ENCODE assay signal across 17 cellular contexts in genomic region chr14:101843038-101843437, GRCh38.
DNase-seq lines count a peak whose midpoint lies in the region; ATAC-seq and TF ChIP-seq lines count a peak whose summit lies in the region.
"Had no signal": no experiment of that assay in that cellular context is flagged by ENCODE, and none has a peak within 500 bp of the region (broad histone marks: within the 10 kb centered on the region; RNA-seq: fewer than 3 reads in every experiment).

No MANE protein-coding gene starts in this region.

- peak overlapping the region; percentile 86 for H3K4me2 ChIP-seq in DOHH2 (ENCODE audit: low read length)

- peaks cover 50% of the 10 kb centered on the region for H3K36me3 Mint-ChIP-seq in T-helper 2 cell treated with Interferon-gamma antibody and Interleukin-4, amounts not matched to agents 5 μg/mL and 100 μg/mL, for 36 hours (ENCODE audit: low read depth)
- peaks cover 15% of the 10 kb centered on the region for H3K36me3 Mint-ChIP-seq in activated T-helper 1 cell treated with anti-CD3 and anti-CD28 coated beads, Interleukin-12 subunit alpha, Interleukin-12 subunit beta, Interleukin-2, Interleukin-4 antibody, amounts not matched to agents 30 ng/mL and 10 ng/mL and 1 ng/mL, durations not matched to agents 14 hours and 24 hours and 36 hours (ENCODE audit: low read depth)
- peaks cover 5% of the 10 kb centered on the region for H3K36me3 Mint-ChIP-seq in memory B cell

- peaks cover 70% of the 10 kb centered on the region for H3K4me1 Mint-ChIP-seq in T-helper 2 cell treated with Interferon-gamma antibody and Interleukin-4, amounts not matched to agents 5 μg/mL and 100 μg/mL, for 36 hours (ENCODE audit: low read depth)
- H3K4me1 Mint-ChIP-seq in activated T-helper 1 cell treated with anti-CD3 and anti-CD28 coated beads, Interleukin-12 subunit alpha, Interleukin-12 subunit beta, Interleukin-2, Interleukin-4 antibody, amounts not matched to agents 30 ng/mL and 10 ng/mL and 1 ng/mL, durations not matched to agents 14 hours and 24 hours and 36 hours (ENCODE audit: low read depth) = peaks cover 82% of the 10 kb centered on the region
- peaks cover 56% of the 10 kb centered on the region for H3K4me1 Mint-ChIP-seq in memory B cell

- no peak for TF ChIP-seq CTCF in DOHH2 (IDR thresholded peaks at IDR 0.05; ENCODE audit: low read depth, low read length, poor library complexity, severe bottlenecking)

- no peaks in the 10 kb centered on the region for H3K9me3 Mint-ChIP-seq in T-helper 2 cell treated with Interferon-gamma antibody and Interleukin-4, amounts not matched to agents 5 μg/mL and 100 μg/mL, for 36 hours
- H3K9me3 Mint-ChIP-seq in activated T-helper 1 cell treated with anti-CD3 and anti-CD28 coated beads, Interleukin-12 subunit alpha, Interleukin-12 subunit beta, Interleukin-2, Interleukin-4 antibody, amounts not matched to agents 30 ng/mL and 10 ng/mL and 1 ng/mL, durations not matched to agents 14 hours and 24 hours and 36 hours = no peaks in the 10 kb centered on the region
- no peaks in the 10 kb centered on the region for H3K9me3 Mint-ChIP-seq in memory B cell

- H3K9me3 ChIP-seq in DOHH2 (ENCODE audit: control insufficient read depth, insufficient read depth, low read length) = no peaks in the 10 kb centered on the region
- H3K9me3 ChIP-seq: adrenal gland, upper lobe of left lung had no signal

- no peaks in the 10 kb centered on the region for H3K9me2 ChIP-seq in DOHH2 (replicated peaks; ENCODE audit: control insufficient read depth, low read length)

- peak overlapping the region; percentile 50 for H3K27ac Mint-ChIP-seq in T-helper 2 cell treated with Interferon-gamma antibody and Interleukin-4, amounts not matched to agents 5 μg/mL and 100 μg/mL, for 36 hours
- peak overlapping the region; percentile 80 for H3K27ac Mint-ChIP-seq in activated T-helper 1 cell treated with anti-CD3 and anti-CD28 coated beads, Interleukin-12 subunit alpha, Interleukin-12 subunit beta, Interleukin-2, Interleukin-4 antibody, amounts not matched to agents 30 ng/mL and 10 ng/mL and 1 ng/mL, durations not matched to agents 14 hours and 24 hours and 36 hours
- H3K27ac Mint-ChIP-seq in memory B cell = peak overlapping the region; percentile 84

- ATAC-seq in memory B cell (ENCODE audit: low read depth) = no peak

- 0 out of 2 replicates have a peak overlapping the region, but pooled peaks have one; percentile 14 for H3K4me3 ChIP-seq in DOHH2 (ENCODE audit: low read length)
- H3K4me3 ChIP-seq: adrenal gland, cardiac muscle cell, upper lobe of left lung had no signal

- peaks cover 100% of the 10 kb centered on the region for H3K4me1 ChIP-seq in DOHH2 (ENCODE audit: control insufficient read depth, low read length)

- H3F3A ChIP-seq in DOHH2 (ENCODE audit: control insufficient read depth, insufficient read depth) = peaks cover 64% of the 10 kb centered on the region

- peaks cover 93% of the 10 kb centered on the region for H3K79me2 ChIP-seq in DOHH2 (ENCODE audit: control insufficient read depth, low read length)

- peak overlapping the region; percentile 91 for H3K27ac ChIP-seq in DOHH2 (ENCODE audit: low read depth, low read length)
- H3K27ac ChIP-seq: 22Rv1, cardiac muscle cell had no signal

- H3K36me3 ChIP-seq in DOHH2 (ENCODE audit: control insufficient read depth, low read length) = peaks cover 43% of the 10 kb centered on the region
- H3K36me3 ChIP-seq: cardiac muscle cell had no signal

- peaks cover 3% of the 10 kb centered on the region; the same call in 1 of the 2 replicates for H4K20me1 ChIP-seq in DOHH2 (ENCODE audit: control insufficient read depth, insufficient read depth, low read depth, low read length)

- peak overlapping the region; percentile 50 for H3K4me3 Mint-ChIP-seq in T-helper 2 cell treated with Interferon-gamma antibody and Interleukin-4, amounts not matched to agents 5 μg/mL and 100 μg/mL, for 36 hours
- no peak overlapping the region for H3K4me3 Mint-ChIP-seq in activated T-helper 1 cell treated with anti-CD3 and anti-CD28 coated beads, Interleukin-12 subunit alpha, Interleukin-12 subunit beta, Interleukin-2, Interleukin-4 antibody, amounts not matched to agents 30 ng/mL and 10 ng/mL and 1 ng/mL, durations not matched to agents 14 hours and 24 hours and 36 hours
- H3K4me3 Mint-ChIP-seq in memory B cell = no peak overlapping the region

- no peaks in the 10 kb centered on the region for H3K27me3 Mint-ChIP-seq in T-helper 2 cell treated with Interferon-gamma antibody and Interleukin-4, amounts not matched to agents 5 μg/mL and 100 μg/mL, for 36 hours (ENCODE audit: low read depth)
- H3K27me3 Mint-ChIP-seq in activated T-helper 1 cell treated with anti-CD3 and anti-CD28 coated beads, Interleukin-12 subunit alpha, Interleukin-12 subunit beta, Interleukin-2, Interleukin-4 antibody, amounts not matched to agents 30 ng/mL and 10 ng/mL and 1 ng/mL, durations not matched to agents 14 hours and 24 hours and 36 hours (ENCODE audit: insufficient read depth) = no peaks in the 10 kb centered on the region
- H3K27me3 Mint-ChIP-seq in memory B cell = no peaks in the 10 kb centered on the region

- no peak for DNase-seq in T-helper 2 cell treated with Interferon-gamma antibody and Interleukin-4, amounts not matched to agents 5 μg/mL and 100 μg/mL, for 36 hours (ENCODE audit: low spot score)
- no peak for DNase-seq in T-helper 2 cell
- DNase-seq in activated T-helper 1 cell treated with anti-CD3 and anti-CD28 coated beads, Interleukin-12 subunit alpha, Interleukin-12 subunit beta, Interleukin-2, Interleukin-4 antibody, amounts not matched to agents 30 ng/mL and 10 ng/mL and 1 ng/mL, durations not matched to agents 14 hours and 24 hours and 36 hours (ENCODE audit: low spot score) = no peak
- no peak for DNase-seq in memory B cell (ENCODE audit: low spot score in 2 of 2)
- DNase-seq in islet precursor cell = no peak
- no peak for DNase-seq in NCI-H2227 (lab: John Stamatoyannopoulos, UW; ENCODE audit: unreplicated experiment)
- DNase-seq in NCI-H1417 (lab: John Stamatoyannopoulos, UW) = no peak
- DNase-seq: adrenal gland; effector CD8-positive, alpha-beta T cell; NCI-H1694 treated with DMSO at 0.1 percent for 48 hours; NCI-H345; NK-92 treated with Interleukin-12 subunit alpha and Interleukin-12 subunit beta, amount 100 ng/mL, for 24 hours; retina; upper lobe of left lung had no signal

- intact Hi-C loops in activated T-helper 1 cell treated with anti-CD3 and anti-CD28 coated beads, Interleukin-12 subunit alpha, Interleukin-12 subunit beta, Interleukin-2, Interleukin-4 antibody, amounts not matched to agents 30 ng/mL and 10 ng/mL and 1 ng/mL, durations not matched to agents 14 hours and 24 hours and 36 hours (cut with micrococcal nuclease) = loop anchor here (1.0 to 5.0 kb wide), 3 partner anchors 34 to 136 kb away; no protein-coding TSS in a partner anchor

- H3K27me3 ChIP-seq in DOHH2 (ENCODE audit: control insufficient read depth, low read length) = no peaks in the 10 kb centered on the region
- H3K27me3 ChIP-seq: adrenal gland, cardiac muscle cell, upper lobe of left lung had no signal
